Comparison of ENCODE assay signal across 1 cellular context in the genomic region with DNA sequence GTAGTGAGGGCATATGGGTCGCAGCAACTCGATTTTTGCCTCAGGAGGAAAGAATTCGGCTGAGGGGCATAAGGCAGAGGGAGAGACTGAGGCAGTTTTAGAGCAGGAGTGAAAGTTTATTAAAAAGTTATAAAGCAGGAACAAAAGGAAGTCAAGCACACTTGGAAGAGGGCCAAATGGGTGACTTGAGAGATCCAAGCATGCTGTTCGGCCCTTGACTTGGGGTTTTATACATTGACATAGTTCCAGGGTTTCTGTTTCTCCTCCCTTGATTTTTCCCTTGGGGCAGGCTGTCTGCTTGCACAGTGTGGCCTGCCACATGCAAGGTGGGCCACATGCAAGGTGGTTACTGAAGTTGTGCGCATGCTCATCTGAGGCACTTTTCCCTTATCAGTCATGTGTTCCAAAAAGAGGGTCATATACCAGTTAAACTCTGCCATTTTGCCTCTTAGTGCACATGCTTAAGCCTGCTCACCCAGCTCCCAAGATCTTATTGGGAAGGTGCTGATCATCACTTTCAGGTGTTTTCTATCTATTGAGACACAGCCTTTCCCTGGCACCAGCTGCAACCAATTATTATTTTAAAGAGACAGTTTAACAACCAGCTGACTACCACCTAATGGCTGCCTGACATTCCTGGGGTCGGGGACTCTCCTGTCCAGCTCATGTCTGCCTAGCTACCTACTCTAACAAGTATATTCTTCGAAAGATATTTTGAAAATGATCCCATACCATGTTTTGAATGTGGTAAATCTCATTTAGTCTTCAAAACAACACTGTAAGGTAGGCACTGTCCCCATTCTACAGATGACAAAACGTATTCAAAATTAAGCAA.
TF ChIP-seq lines count a peak whose summit lies in the region.

No MANE protein-coding gene starts in this region.

TF ChIP-seq in GM23338, 12 proteins besides CTCF, POLR2A, EP300 and RAD21 (continued from another document):
- TF ChIP-seq CREB1 (CRISPR knock-in tag; IDR thresholded peaks at IDR 0.05; ENCODE audit: low read depth), result no peak
- TF ChIP-seq, protein P1, sequence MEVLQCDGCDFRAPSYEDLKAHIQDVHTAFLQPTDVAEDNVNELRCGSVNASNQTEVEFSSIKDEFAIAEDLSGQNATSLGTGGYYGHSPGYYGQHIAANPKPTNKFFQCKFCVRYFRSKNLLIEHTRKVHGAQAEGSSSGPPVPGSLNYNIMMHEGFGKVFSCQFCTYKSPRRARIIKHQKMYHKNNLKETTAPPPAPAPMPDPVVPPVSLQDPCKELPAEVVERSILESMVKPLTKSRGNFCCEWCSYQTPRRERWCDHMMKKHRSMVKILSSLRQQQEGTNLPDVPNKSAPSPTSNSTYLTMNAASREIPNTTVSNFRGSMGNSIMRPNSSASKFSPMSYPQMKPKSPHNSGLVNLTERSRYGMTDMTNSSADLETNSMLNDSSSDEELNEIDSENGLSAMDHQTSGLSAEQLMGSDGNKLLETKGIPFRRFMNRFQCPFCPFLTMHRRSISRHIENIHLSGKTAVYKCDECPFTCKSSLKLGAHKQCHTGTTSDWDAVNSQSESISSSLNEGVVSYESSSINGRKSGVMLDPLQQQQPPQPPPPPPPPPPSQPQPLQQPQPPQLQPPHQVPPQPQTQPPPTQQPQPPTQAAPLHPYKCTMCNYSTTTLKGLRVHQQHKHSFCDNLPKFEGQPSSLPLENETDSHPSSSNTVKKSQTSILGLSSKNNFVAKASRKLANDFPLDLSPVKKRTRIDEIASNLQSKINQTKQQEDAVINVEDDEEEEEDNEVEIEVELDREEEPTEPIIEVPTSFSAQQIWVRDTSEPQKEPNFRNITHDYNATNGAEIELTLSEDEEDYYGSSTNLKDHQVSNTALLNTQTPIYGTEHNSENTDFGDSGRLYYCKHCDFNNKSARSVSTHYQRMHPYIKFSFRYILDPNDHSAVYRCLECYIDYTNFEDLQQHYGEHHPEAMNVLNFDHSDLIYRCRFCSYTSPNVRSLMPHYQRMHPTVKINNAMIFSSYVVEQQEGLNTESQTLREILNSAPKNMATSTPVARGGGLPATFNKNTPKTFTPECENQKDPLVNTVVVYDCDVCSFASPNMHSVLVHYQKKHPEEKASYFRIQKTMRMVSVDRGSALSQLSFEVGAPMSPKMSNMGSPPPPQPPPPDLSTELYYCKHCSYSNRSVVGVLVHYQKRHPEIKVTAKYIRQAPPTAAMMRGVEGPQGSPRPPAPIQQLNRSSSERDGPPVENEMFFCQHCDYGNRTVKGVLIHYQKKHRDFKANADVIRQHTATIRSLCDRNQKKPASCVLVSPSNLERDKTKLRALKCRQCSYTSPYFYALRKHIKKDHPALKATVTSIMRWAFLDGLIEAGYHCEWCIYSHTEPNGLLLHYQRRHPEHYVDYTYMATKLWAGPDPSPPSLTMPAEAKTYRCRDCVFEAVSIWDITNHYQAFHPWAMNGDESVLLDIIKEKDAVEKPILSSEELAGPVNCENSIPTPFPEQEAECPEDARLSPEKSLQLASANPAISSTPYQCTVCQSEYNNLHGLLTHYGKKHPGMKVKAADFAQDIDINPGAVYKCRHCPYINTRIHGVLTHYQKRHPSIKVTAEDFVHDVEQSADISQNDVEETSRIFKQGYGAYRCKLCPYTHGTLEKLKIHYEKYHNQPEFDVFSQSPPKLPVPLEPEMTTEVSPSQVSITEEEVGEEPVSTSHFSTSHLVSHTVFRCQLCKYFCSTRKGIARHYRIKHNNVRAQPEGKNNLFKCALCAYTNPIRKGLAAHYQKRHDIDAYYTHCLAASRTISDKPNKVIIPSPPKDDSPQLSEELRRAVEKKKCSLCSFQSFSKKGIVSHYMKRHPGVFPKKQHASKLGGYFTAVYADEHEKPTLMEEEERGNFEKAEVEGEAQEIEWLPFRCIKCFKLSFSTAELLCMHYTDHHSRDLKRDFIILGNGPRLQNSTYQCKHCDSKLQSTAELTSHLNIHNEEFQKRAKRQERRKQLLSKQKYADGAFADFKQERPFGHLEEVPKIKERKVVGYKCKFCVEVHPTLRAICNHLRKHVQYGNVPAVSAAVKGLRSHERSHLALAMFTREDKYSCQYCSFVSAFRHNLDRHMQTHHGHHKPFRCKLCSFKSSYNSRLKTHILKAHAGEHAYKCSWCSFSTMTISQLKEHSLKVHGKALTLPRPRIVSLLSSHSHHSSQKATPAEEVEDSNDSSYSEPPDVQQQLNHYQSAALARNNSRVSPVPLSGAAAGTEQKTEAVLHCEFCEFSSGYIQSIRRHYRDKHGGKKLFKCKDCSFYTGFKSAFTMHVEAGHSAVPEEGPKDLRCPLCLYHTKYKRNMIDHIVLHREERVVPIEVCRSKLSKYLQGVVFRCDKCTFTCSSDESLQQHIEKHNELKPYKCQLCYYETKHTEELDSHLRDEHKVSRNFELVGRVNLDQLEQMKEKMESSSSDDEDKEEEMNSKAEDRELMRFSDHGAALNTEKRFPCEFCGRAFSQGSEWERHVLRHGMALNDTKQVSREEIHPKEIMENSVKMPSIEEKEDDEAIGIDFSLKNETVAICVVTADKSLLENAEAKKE (CRISPR knock-in tag; IDR thresholded peaks at IDR 0.05), result no peak
